25 cellular contexts compared by ENCODE assay signal in genomic region chr5:79486116-79486515, GRCh38. TPM values are rescaled to one million over a fixed set of nuclear protein-coding genes. Genes with fewer than 3 reads are reported as not detected.
DNase-seq lines count a peak whose midpoint lies in the region; ATAC-seq, FAIRE-seq and TF ChIP-seq lines count a peak whose summit lies in the region.
"Had no signal": no experiment of that assay in that cellular context is flagged by ENCODE, and none has a peak within 500 bp of the region (broad histone marks: within the 10 kb centered on the region; RNA-seq: fewer than 3 reads in every experiment).

No MANE protein-coding gene starts in this region.

- H3K9me3 ChIP-seq in psoas muscle (no peaks in the 10 kb centered on the region), stomach (no peaks in the 10 kb centered on the region)

- H3K36me3 ChIP-seq in psoas muscle (ENCODE audit: insufficient read depth in 1 of 2, low read depth in 1 of 2) (no peaks in the 10 kb centered on the region), stomach (no peaks in the 10 kb centered on the region)

- TF ChIP-seq POLR2A in GM12891 (IDR thresholded peaks at IDR 0.05; ENCODE audit: low read depth, low read length) (no peak), stomach (IDR thresholded peaks at IDR 0.05) (no peak)

- no peak for TF ChIP-seq CTCF in AG10803 (conservative IDR thresholded peaks at IDR 0.05; ENCODE audit: low read length)
- TF ChIP-seq CTCF in psoas muscle (IDR thresholded peaks at IDR 0.05), result no peak
- no peak for TF ChIP-seq CTCF in stomach (IDR thresholded peaks at IDR 0.05)

- DNase-seq in AG10803 (ENCODE audit: low read depth) (peak; percentile 69), GM12891 (ENCODE audit: insufficient read length, low spot score) (no peak), fibroblast of gingiva (ENCODE audit: low read depth) (peak; percentile 63), psoas muscle (no peak), stomach (no peak), T-helper 9 cell (no peak)
- no peak for DNase-seq in activated CD8-positive, alpha-beta memory T cell treated with anti-CD3 and anti-CD28 coated beads for 24 hours
- DNase-seq: CD8-positive, alpha-beta memory T cell; DMS 273 treated with DMSO at 0.1 percent for 48 hours; DMS79; EL; GDM1; Karpas-422; NCI-H1092; NCI-H1417 treated with DMSO at 0.1 percent for 48 hours; NCI-H1694 treated with DMSO at 0.1 percent for 48 hours; NCI-H2081; NCI-H2227 treated with DMSO at 0.1 percent for 48 hours; NCI-H526 treated with DMSO at 0.1 percent for 48 hours; RPMI8226; SHP77 treated with DMSO at 0.1 percent for 48 hours had no signal

- no peak for ATAC-seq in psoas muscle
- ATAC-seq: GM12878, HCT116 had no signal

- 54 to 65% (median 63%) methylated on average over 2 of the region's 2 CpGs for WGBS in psoas muscle, 3 donors
- WGBS in stomach, 5 donors, result 57 to 74% (median 69%) methylated on average over 2 of the region's 2 CpGs

- FAIRE-seq in GM12891 (lab: Jason Lieb, UNC), result peak; percentile 23
- FAIRE-seq: GM12878, H1 had no signal

- intact Hi-C loops in psoas muscle (cut with DNase I) (no loop called here), stomach (cut with DNase I; ENCODE audit: low total_unique reads) (no loop called here)

- no peak overlapping the region for H3K4me3 ChIP-seq in AG10803 (ENCODE audit: low read length)
- no peak overlapping the region for H3K4me3 ChIP-seq in psoas muscle
- H3K4me3 ChIP-seq in stomach, result no peak overlapping the region
- H3K4me3 ChIP-seq: GM12878 had no signal

- H3K27me3 ChIP-seq in psoas muscle (ENCODE audit: insufficient read depth in 3 of 3, low read length in 2 of 3) (no peaks in the 10 kb centered on the region), stomach (no peaks in the 10 kb centered on the region)

- peak overlapping the region; percentile 50 for H3K27ac ChIP-seq in psoas muscle
- no peak overlapping the region for H3K27ac ChIP-seq in stomach
- H3K27ac ChIP-seq: C4-2B had no signal

- peaks cover 35% of the 10 kb centered on the region for H3K4me1 ChIP-seq in psoas muscle
- H3K4me1 ChIP-seq in stomach, result peaks cover 0 to 5% (median 0%) of the 10 kb centered on the region in 4 donors

- TF ChIP-seq EP300 in stomach (IDR thresholded peaks at IDR 0.05), result no peak

TF ChIP-seq in GM12891, 5 proteins besides CTCF, POLR2A, EP300 and RAD21:
- TF ChIP-seq POLR2AphosphoS5 (IDR thresholded peaks at IDR 0.05; ENCODE audit: low read depth, low read length) (no peak), PAX5 (IDR thresholded peaks at IDR 0.05; ENCODE audit: insufficient read depth, low read length, severe bottlenecking) (no peak), TAF1 (IDR thresholded peaks at IDR 0.05; ENCODE audit: low read depth, low read length) (no peak), SPI1 (IDR thresholded peaks at IDR 0.05; ENCODE audit: low read depth, low read length) (no peak), POU2F2 (IDR thresholded peaks at IDR 0.05; ENCODE audit: low read depth, low read length) (no peak)

RNA-seq across cellular contexts. Expression of gene HOMER1, which starts 27.8 kb away (rescaled TPM):
- polyA plus RNA-seq in GM12891 (2012; ENCODE audit: low read depth, missing spikeins), result 4.3 TPM
- total RNA-seq in psoas muscle (10 to 100 TPM; 32.7 to 52.4 (median 36.2) TPM), stomach (10 to 100 TPM in 3 of 5 donors, 1 to 10 TPM in 2; 2.7 to 21.6 (median 13.6) TPM)
- polyA plus RNA-seq in psoas muscle (10 to 100 TPM in 2 of 3 donors, 1 to 10 TPM in 1; 3.2 to 36.5 (median 11.1) TPM), stomach (1 to 10 TPM in 2 of 3 donors, under 1 TPM in 1; 0.85 to 2.3 (median 2.1) TPM)

Comparison
In these comparisons a context has a peak if more than half of its experiments do, and no peak if none do; other contexts are left out.
1. DNase-seq: peak in AG10803 (single experiment) and fibroblast of gingiva (single experiment); none in GM12891 (single experiment), psoas muscle (0 of 2), stomach (single experiment), activated CD8-positive, alpha-beta memory T cell treated with anti-CD3 and anti-CD28 coated beads for 24 hours (single experiment) and T-helper 9 cell (single experiment).